ENCODE assay signal across 23 cellular contexts in the genomic region with DNA sequence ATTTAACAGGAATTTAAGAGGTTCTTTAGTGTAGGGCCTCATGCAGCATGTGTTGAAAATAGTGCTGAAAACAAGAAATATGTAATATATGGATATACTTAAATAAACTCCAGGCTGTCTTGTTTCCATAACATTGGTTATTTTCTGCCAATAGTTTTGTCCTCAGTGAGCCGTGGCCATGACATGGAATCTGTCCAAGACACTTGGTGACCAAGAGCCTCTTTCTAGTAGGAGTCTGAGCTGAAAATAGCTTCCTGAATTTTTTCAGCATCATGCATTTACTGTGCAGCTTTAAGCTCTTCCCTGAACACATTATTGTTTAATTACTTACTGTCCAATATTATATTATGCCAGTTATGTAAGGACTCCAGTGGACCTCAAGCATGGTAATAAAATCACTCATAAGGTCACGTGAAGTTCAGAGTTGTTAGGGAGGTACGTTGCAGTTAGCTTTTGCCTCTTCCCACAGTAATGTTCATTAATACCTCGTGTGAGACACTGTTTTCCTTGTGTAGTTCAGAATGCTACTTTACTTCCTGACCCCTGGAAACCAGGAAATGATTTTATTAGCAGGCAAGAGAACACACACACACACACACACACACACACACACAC.
DNase-seq lines count a peak whose midpoint lies in the region; ATAC-seq lines count a peak whose summit lies in the region.
"Had no signal": no experiment of that assay in that cellular context is flagged by ENCODE, and none has a peak within 500 bp of the region (broad histone marks: within the 10 kb centered on the region; RNA-seq: fewer than 3 reads in every experiment).

No MANE protein-coding gene starts in this region.

- ATAC-seq in GM19035 (IDR thresholded peaks at IDR 0.05; ENCODE audit: unreplicated experiment) (no peak), GM21390 (IDR thresholded peaks at IDR 0.05; ENCODE audit: unreplicated experiment) (no peak)
- ATAC-seq: activated naive CD4-positive, alpha-beta T cell treated with anti-CD3 and anti-CD28 coated beads, Interleukin-2, amount 50 U/mL, for 72 hours; lower lobe of right lung; mucosa of descending colon; sciatic nerve had no signal

- DNase-seq in DMS53 treated with DMSO at 0.1 percent for 48 hours (lab: John Stamatoyannopoulos, UW; ENCODE audit: unreplicated experiment): peak; percentile 25
- peak; percentile 54 for DNase-seq in NCI-H69 (lab: John Stamatoyannopoulos, UW)
- DNase-seq in globus pallidus (ENCODE audit: low spot score): peak; percentile 2
- DNase-seq in renal cortical epithelial cell (ENCODE audit: low read depth): peak; percentile 50
- DNase-seq in HCEC 1CT: no peak
- no peak for DNase-seq in HuH-7 (ENCODE audit: low spot score)
- DNase-seq: activated CD4-positive, alpha-beta memory T cell treated with anti-CD3 and anti-CD28 coated beads, Interleukin-2, amount 10 ng/mL, durations not matched to agents 7 days and 5 days; activated CD4-positive, alpha-beta T cell treated with anti-CD3 and anti-CD28 coated beads for 1 hour; cortex of kidney; endodermal cell; lower lobe of right lung; mucosa of descending colon; NCI-H187 treated with DMSO at 0.1 percent for 48 hours; NCI-H345; NCI-H82; stimulated activated CD4-positive, alpha-beta T cell treated with anti-CD3 and anti-CD28 coated beads, Interleukin-15, amount 100 ng/mL, for 24 hours; stimulated activated naive CD4-positive, alpha-beta T cell treated with Interleukin-2 at 50 U/mL for 16 hours; testis; uterus had no signal

Comparison
In these comparisons a context has a peak if more than half of its experiments do, and no peak if none do; other contexts are left out.
1. DNase-seq: peak in DMS53 treated with DMSO at 0.1 percent for 48 hours (single experiment), NCI-H69 (single experiment), globus pallidus (single experiment) and renal cortical epithelial cell (single experiment); none in HCEC 1CT (single experiment) and HuH-7 (single experiment).